8 cellular contexts compared by ENCODE assay signal in genomic region chr9:61330342-61331092, GRCh38.
A peak's percentile ranks its signal among the peaks of the same experiment; 100 is the strongest.
DNase-seq lines count a peak whose midpoint lies in the region; TF ChIP-seq lines count a peak whose summit lies in the region.
"Not testable (repeated sequence)": the region's sequence is repeated elsewhere in the genome, so short reads cannot be mapped to it uniquely, and the experiment has no call there.

No MANE protein-coding gene starts in this region.

- not testable (repeated sequence) for H3K36me3 Mint-ChIP-seq in activated naive CD4-positive, alpha-beta T cell treated with anti-CD3 and anti-CD28 coated beads for 36 hours (ENCODE audit: low read depth); chondrocyte (ENCODE audit: low read depth)

- not testable (repeated sequence) for DNase-seq in A673 (ENCODE audit: low spot score); LNCaP clone FGC (ENCODE audit: low read depth); chondrocyte (ENCODE audit: low spot score); smooth muscle cell (lab: John Stamatoyannopoulos, UW; ENCODE audit: unreplicated experiment)
- peak; percentile 22 for DNase-seq in activated naive CD4-positive, alpha-beta T cell treated with anti-CD3 and anti-CD28 coated beads for 36 hours
- peak in 23 of 42 donors; percentile 0 to 44 (median 9) for DNase-seq in head of caudate nucleus

- peak overlapping the region; percentile 15 for H3K4me3 Mint-ChIP-seq in activated naive CD4-positive, alpha-beta T cell treated with anti-CD3 and anti-CD28 coated beads for 36 hours
- peak overlapping the region; percentile 67 for H3K4me3 Mint-ChIP-seq in chondrocyte (ENCODE audit: unreplicated experiment)

- H3K36me3 ChIP-seq in A673 (ENCODE audit: insufficient read depth, low read length, poor library complexity, severe bottlenecking); iPS-18a (ENCODE audit: control insufficient read depth, low read depth, low read length); neural cell (ENCODE audit: insufficient read depth, low read length); smooth muscle cell (ENCODE audit: low read depth): not testable (repeated sequence)

- H3K27ac ChIP-seq in A673 (ENCODE audit: low read depth, low read length, poor library complexity, severe bottlenecking); iPS-18a (ENCODE audit: low read length); neural cell (ENCODE audit: low read length); smooth muscle cell (ENCODE audit: low read depth): not testable (repeated sequence)

- H3F3A ChIP-seq in neural cell (ENCODE audit: insufficient read depth, low read length, poor library complexity, severe bottlenecking); smooth muscle cell (ENCODE audit: low read depth): not testable (repeated sequence)

- H3K9me3 Mint-ChIP-seq in activated naive CD4-positive, alpha-beta T cell treated with anti-CD3 and anti-CD28 coated beads for 36 hours; chondrocyte (ENCODE audit: low read depth): not testable (repeated sequence)

- H3K79me2 ChIP-seq in neural cell (replicated peaks; ENCODE audit: insufficient read depth, low read length); smooth muscle cell (ENCODE audit: low read depth): not testable (repeated sequence)

- H3K4me1 ChIP-seq in A673 (ENCODE audit: insufficient read depth, low read length, poor library complexity, severe bottlenecking); iPS-18a (ENCODE audit: control insufficient read depth, low read depth, low read length); smooth muscle cell (ENCODE audit: low read depth): not testable (repeated sequence)

- not testable (repeated sequence) for H3K9ac ChIP-seq in iPS-18a (ENCODE audit: low read length); neural cell (ENCODE audit: low read length); smooth muscle cell (ENCODE audit: low read depth)

- H4K20me1 ChIP-seq in neural cell (ENCODE audit: insufficient read depth); smooth muscle cell (ENCODE audit: low read depth): not testable (repeated sequence)

- TF ChIP-seq CTCF in A673 (conservative IDR thresholded peaks at IDR 0.05; ENCODE audit: low read depth, low read length); chondrocyte (IDR thresholded peaks at IDR 0.05); neural cell (IDR thresholded peaks at IDR 0.05; ENCODE audit: poor library complexity, severe bottlenecking); smooth muscle cell (IDR thresholded peaks at IDR 0.05; ENCODE audit: borderline replicate concordance, insufficient read depth, poor library complexity, severe bottlenecking): not testable (repeated sequence)
- 0 out of 2 replicates have a peak, but pooled peaks have one; percentile 3 for TF ChIP-seq CTCF in LNCaP clone FGC (IDR thresholded peaks at IDR 0.05; ENCODE audit: control insufficient read depth, extremely low read depth, insufficient read depth)

- CTCF ChIA-PET in A673 (lab: Charles Lee); activated naive CD4-positive, alpha-beta T cell treated with anti-CD3 and anti-CD28 coated beads for 36 hours (lab: Charles Lee): not testable (repeated sequence)

- not testable (repeated sequence) for BruUV-seq in A673 (replicated peaks; lab: Mats Ljungman, UMichigan)

- not testable (repeated sequence) for H3K9me3 ChIP-seq in A673 (ENCODE audit: low read depth, low read length, poor library complexity, severe bottlenecking); iPS-18a (ENCODE audit: control insufficient read depth, low read depth, low read length); neural cell (ENCODE audit: low read length); smooth muscle cell (replicated peaks; ENCODE audit: low read depth)

- POLR2A ChIA-PET in A673 (lab: Charles Lee; ENCODE audit: low non-redundant PET): not testable (repeated sequence)

- H3K4me3 ChIP-seq in A673 (ENCODE audit: low read depth, low read length, poor library complexity, severe bottlenecking) (peak overlapping the region; percentile 12), LNCaP clone FGC (ENCODE audit: low read depth, low read length) (0 out of 2 replicates have a peak overlapping the region, but pooled peaks have one; percentile 9), iPS-18a (ENCODE audit: low read length) (peak overlapping the region; percentile 13), neural cell (ENCODE audit: low read length) (peak overlapping the region; percentile 46), smooth muscle cell (peak overlapping the region; percentile 35)

- H2AFZ ChIP-seq in neural cell (ENCODE audit: low read depth, low read length); smooth muscle cell (ENCODE audit: low read depth): not testable (repeated sequence)

- 0% methylated on average over 11 of the region's 75 CpGs for WGBS in smooth muscle cell (ENCODE audit: low lambda C conversion rate)

- not testable (repeated sequence) for H3K27me3 Mint-ChIP-seq in activated naive CD4-positive, alpha-beta T cell treated with anti-CD3 and anti-CD28 coated beads for 36 hours (ENCODE audit: low read depth); chondrocyte (ENCODE audit: low read depth)

- not testable (repeated sequence) for TF ChIP-seq RAD21 in neural cell (conservative IDR thresholded peaks at IDR 0.05)

- TF ChIP-seq EP300 in neural cell (conservative IDR thresholded peaks at IDR 0.05; ENCODE audit: poor library complexity, severe bottlenecking): not testable (repeated sequence)

- not testable (repeated sequence) for H3K27me3 ChIP-seq in A673 (replicated peaks; ENCODE audit: insufficient read depth, low read depth, low read length, poor library complexity); iPS-18a (ENCODE audit: control insufficient read depth, insufficient read depth, low read length); neural cell (ENCODE audit: insufficient read depth, low read depth, low read length); smooth muscle cell (ENCODE audit: low read depth)

- not testable (repeated sequence) for H3K4me1 Mint-ChIP-seq in activated naive CD4-positive, alpha-beta T cell treated with anti-CD3 and anti-CD28 coated beads for 36 hours (ENCODE audit: low read depth); chondrocyte (ENCODE audit: low read depth)

- H3K27ac Mint-ChIP-seq in activated naive CD4-positive, alpha-beta T cell treated with anti-CD3 and anti-CD28 coated beads for 36 hours; chondrocyte (ENCODE audit: unreplicated experiment): not testable (repeated sequence)

- intact Hi-C loops in A673 (cut with micrococcal nuclease; ENCODE audit: unreplicated experiment); activated naive CD4-positive, alpha-beta T cell treated with anti-CD3 and anti-CD28 coated beads for 36 hours (cut with micrococcal nuclease); head of caudate nucleus (cut with DNase I): not testable (repeated sequence)

- H3K4me2 ChIP-seq in neural cell (ENCODE audit: low read length): not testable (repeated sequence)
- H3K4me2 ChIP-seq in smooth muscle cell: peak overlapping the region; percentile 44

- H3K9me2 ChIP-seq in neural cell (ENCODE audit: insufficient read depth, low read length): not testable (repeated sequence)

TF ChIP-seq in neural cell, 6 proteins besides CTCF, POLR2A, EP300 and RAD21:
- peak; percentile 33 for TF ChIP-seq SMC3 (conservative IDR thresholded peaks at IDR 0.05; ENCODE audit: poor library complexity)
